ENCODE assay signal across 8 cellular contexts in the genomic region with DNA sequence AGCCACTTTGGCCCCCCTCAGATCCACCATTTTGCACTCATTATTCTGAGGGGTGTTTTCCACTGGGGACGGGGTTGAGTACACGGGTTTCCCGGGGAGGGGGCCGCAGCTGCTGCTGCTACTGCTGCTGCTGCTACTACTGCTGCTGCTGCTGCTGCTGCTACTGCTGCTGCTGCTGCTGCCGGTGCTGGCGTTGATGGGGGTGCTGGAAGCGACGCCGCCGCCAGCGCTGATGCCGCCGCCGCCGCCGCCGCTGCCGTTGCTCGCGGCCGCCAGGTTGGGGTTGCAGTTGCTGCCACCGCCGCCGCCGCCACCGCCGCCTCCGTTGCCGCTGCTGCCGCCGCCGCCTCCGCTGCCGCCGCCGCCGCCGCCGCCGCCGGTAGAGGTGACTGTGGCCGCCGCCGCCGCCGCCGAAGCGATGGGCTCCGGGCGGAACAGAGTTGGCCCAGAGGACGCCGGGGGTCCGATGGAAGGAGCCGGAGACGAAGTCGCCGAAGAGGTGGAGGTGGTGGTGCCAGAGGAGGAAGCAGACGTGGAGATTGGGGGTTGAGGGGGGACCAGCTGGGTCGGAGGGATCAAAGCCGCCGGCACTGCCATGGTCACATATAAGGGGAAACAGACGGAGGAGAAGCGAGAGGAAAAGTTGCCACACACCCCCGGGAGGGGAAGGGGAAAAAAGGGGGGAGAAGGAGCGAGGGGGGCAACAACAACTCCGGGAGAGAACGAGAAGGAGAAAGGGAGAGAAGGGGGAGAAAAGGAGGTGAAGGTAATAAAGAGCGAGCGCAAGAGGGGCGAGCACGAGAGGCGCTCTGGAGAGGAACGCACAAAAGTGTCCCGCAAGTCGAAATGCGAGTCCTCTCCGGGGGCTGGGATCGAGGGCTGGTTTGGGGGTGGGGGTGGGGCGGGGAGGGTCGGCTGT. TPM values are rescaled to one million over a fixed set of nuclear protein-coding genes. Genes with fewer than 3 reads are reported as not detected.
A peak's percentile ranks its signal among the peaks of the same experiment; 100 is the strongest.
DNase-seq lines count a peak whose midpoint lies in the region; ATAC-seq and TF ChIP-seq lines count a peak whose summit lies in the region.

No MANE protein-coding gene starts in this region.

- H3K27ac ChIP-seq in ACC112 (ENCODE audit: low read depth, low read length) (no peak overlapping the region), body of pancreas (peak overlapping the region; percentile 35 to 75 (median 62)), spleen (peak overlapping the region; percentile 60 to 93 (median 90))

- H3K4me3 ChIP-seq in ACC112 (ENCODE audit: low read depth, low read length), result peak overlapping the region; percentile 51
- peak overlapping the region; percentile 6 to 76 for H3K4me3 ChIP-seq in body of pancreas
- H3K4me3 ChIP-seq in spleen, result peak overlapping the region; percentile 61 to 86 (median 79)

- ATAC-seq in GM18498 (IDR thresholded peaks at IDR 0.05; ENCODE audit: unreplicated experiment), result peak; percentile 39
- ATAC-seq in body of pancreas, result peak; percentile 53
- ATAC-seq in GM18520 (IDR thresholded peaks at IDR 0.05; ENCODE audit: unreplicated experiment), result no peak

- intact Hi-C loops in body of pancreas (cut with DNase I) (no loop called here), spleen (cut with DNase I; ENCODE audit: low total_unique reads) (no loop called here)

- H3K9me3 ChIP-seq in body of pancreas, result no peaks in the 10 kb centered on the region
- no peaks in the 10 kb centered on the region for H3K9me3 ChIP-seq in spleen

- H3K27me3 ChIP-seq in ACC112 (ENCODE audit: insufficient read depth, low read length), result peaks cover 60% of the 10 kb centered on the region
- no peaks in the 10 kb centered on the region for H3K27me3 ChIP-seq in body of pancreas
- H3K27me3 ChIP-seq in spleen (replicated peaks in 1 of 7), result peaks cover 0 to 43% (median 15%) of the 10 kb centered on the region in 7 donors

- peak overlapping the region; percentile 38 for H2AFZ ChIP-seq in ACC112 (ENCODE audit: low read length, unreplicated experiment)

- TF ChIP-seq CTCF in body of pancreas (IDR thresholded peaks at IDR 0.05) (peak in 1 of 7 experiments; percentile 22), spleen (IDR thresholded peaks at IDR 0.05 in 8 of 11, conservative IDR thresholded peaks at IDR 0.05 in 3 of 11) (no peak)

- H3K36me3 ChIP-seq in ACC112 (ENCODE audit: insufficient read depth, low read length) (no peaks in the 10 kb centered on the region), body of pancreas (replicated peaks in 1 of 2; ENCODE audit: insufficient read depth in 1 of 2, low read depth in 2 of 2) (no peaks in the 10 kb centered on the region), spleen (no peaks in the 10 kb centered on the region)

- DNase-seq in NCI-H146 treated with DMSO at 0.1 percent for 48 hours (lab: John Stamatoyannopoulos, UW; ENCODE audit: unreplicated experiment), result peak; percentile 40
- peak; percentile 27 to 54 (median 41) for DNase-seq in body of pancreas
- DNase-seq in iris pigment epithelial cell (ENCODE audit: low read depth), result peak; percentile 10
- peak; percentile 88 for DNase-seq in spleen
- no peak for DNase-seq in stimulated activated CD4-positive, alpha-beta T cell treated with anti-CD3 and anti-CD28 coated beads, Interleukin-4, amount 100 ng/mL, for 24 hours

- TF ChIP-seq POLR2A in body of pancreas (IDR thresholded peaks at IDR 0.05) (no peak), spleen (IDR thresholded peaks at IDR 0.05) (no peak)

- H3K4me1 ChIP-seq in ACC112 (ENCODE audit: control insufficient read depth, insufficient read depth, low read length, unreplicated experiment) (peaks cover 2% of the 10 kb centered on the region), body of pancreas (peaks cover 16% of the 10 kb centered on the region), spleen (peaks cover 0 to 62% (median 24%) of the 10 kb centered on the region in 6 donors)

- 0 to 1% methylated on average over 38 to 72 of the region's 80 CpGs for WGBS in body of pancreas, 2 donors
- 0 to 3% (median 1%) methylated on average over 67 to 80 of the region's 80 CpGs for WGBS in spleen, 5 donors

- H3K79me2 ChIP-seq in ACC112 (ENCODE audit: control insufficient read depth, insufficient read depth, low read length, unreplicated experiment), result no peaks in the 10 kb centered on the region

RNA-seq across cellular contexts. Expression of a gene that starts 0.6 kb away (rescaled TPM):
- total RNA-seq in body of pancreas, result 1 to 10 TPM; 2.9 to 3.3 TPM
- 10 to 100 TPM in 6 of 7 donors, 1 to 10 TPM in 1; 8.8 to 18.9 (median 15.8) TPM for total RNA-seq in spleen
- 1 to 10 TPM in 2 of 3 donors, under 1 TPM in 1; 0.80 to 3.3 (median 1.0) TPM for polyA plus RNA-seq in spleen
